8 cellular contexts compared by ENCODE assay signal in genomic region chr12:53379389-53380103, GRCh38. TPM values are rescaled to one million over a fixed set of nuclear protein-coding genes. Genes with fewer than 3 reads are reported as not detected.
DNase-seq lines count a peak whose midpoint lies in the region; ATAC-seq and TF ChIP-seq lines count a peak whose summit lies in the region.

No MANE protein-coding gene starts in this region.

- H3K9me3 ChIP-seq in colonic mucosa, result no peaks in the 10 kb centered on the region

- TF ChIP-seq CTCF in BJ (IDR thresholded peaks at IDR 0.05; ENCODE audit: insufficient read depth, low read depth, low read length) (no peak), colonic mucosa (IDR thresholded peaks at IDR 0.05) (no peak)

- H3K4me3 ChIP-seq in BJ (ENCODE audit: low read depth, low read length) (peak overlapping the region; percentile 59), colonic mucosa (peak overlapping the region; percentile 33)

- peaks cover 19% of the 10 kb centered on the region for H3K4me1 ChIP-seq in colonic mucosa

- ATAC-seq in HG03432 (IDR thresholded peaks at IDR 0.05; ENCODE audit: unreplicated experiment), result peak; percentile 71

- peak overlapping the region; percentile 62 to 86 for H3K9ac ChIP-seq in colonic mucosa (ENCODE audit: low read depth in 2 of 2, low read length in 2 of 2)

- H3K27me3 ChIP-seq in BJ (ENCODE audit: control insufficient read depth, insufficient read depth, low read length), result no peaks in the 10 kb centered on the region
- H3K27me3 ChIP-seq in colonic mucosa, result no peaks in the 10 kb centered on the region

- CTCF ChIA-PET in BJ (lab: Yijun Ruan, JAX), result interaction anchor here (0.6 to 1.6 kb wide), 6 partner anchors 27 to 129 kb away, joined by 3 to 7 read pairs (median 3); no protein-coding TSS in a partner anchor

- H3K36me3 ChIP-seq in BJ (ENCODE audit: control insufficient read depth, insufficient read depth, low read length) (peaks cover 9% of the 10 kb centered on the region), colonic mucosa (peaks cover 11% of the 10 kb centered on the region)

- intact Hi-C loops in colonic mucosa (cut with DNase I), result no loop called here

- peak; percentile 100 for DNase-seq in BJ (ENCODE audit: low read depth)
- DNase-seq in GM19238 (ENCODE audit: insufficient read length, low spot score), result peak; percentile 80
- DNase-seq in NCI-H460 (ENCODE audit: extremely low read depth, low read depth), result peak; percentile 100
- DNase-seq in activated CD4-positive, alpha-beta T cell treated with anti-CD3 and anti-CD28 coated beads for 1 hour, result peak; percentile 98
- DNase-seq in colonic mucosa, result peak; percentile 100
- peak; percentile 100 for DNase-seq in kidney tubule cell (ENCODE audit: low spot score)
- DNase-seq in stimulated activated CD4-positive, alpha-beta T cell treated with anti-CD3 and anti-CD28 coated beads, Interleukin-1b, Interleukin-23, amount 100 ng/mL, for 1 hour (ENCODE audit: low read depth in 2 of 2), result peak; percentile 61 to 99

- H3K27ac ChIP-seq in colonic mucosa, result peak overlapping the region; percentile 87

- POLR2A ChIA-PET in BJ (lab: Charles Lee), result interaction anchor here (0.5 to 1.1 kb wide), 2 partner anchors 34 to 165 kb away, joined by 3 to 8 read pairs; no protein-coding TSS in a partner anchor

RNA-seq across cellular contexts. Expression of gene SP1, which starts 0.4 kb away (rescaled TPM):
- polyA plus RNA-seq in BJ (2011; rRNA removed), result 44.4 and 58.2 TPM in 2 replicates
- 82.8 and 123 TPM in 2 replicates for polyA minus RNA-seq in BJ (2011; rRNA and poly(A)+ RNA removed)
- 49.4 and 51.7 TPM in 2 replicates for total RNA-seq in NCI-H460 (2014; rRNA removed; shearing (Covaris generic))
- 30.4 and 46.5 TPM in 2 replicates for polyA plus RNA-seq in NCI-H460 (2014; cell fraction: nucleus; rRNA removed)
- 10 to 100 TPM; 83.6 to 96.8 TPM for total RNA-seq in colonic mucosa

RNA-seq across cellular contexts. Expression of gene SP7, which starts 43.4 kb away (rescaled TPM):
- polyA plus RNA-seq in BJ (2011; rRNA removed), result not detected in 2 replicates
- polyA minus RNA-seq in BJ (2011; rRNA and poly(A)+ RNA removed), result not detected in 2 replicates
- total RNA-seq in NCI-H460 (2014; rRNA removed; shearing (Covaris generic)), result not detected in 2 replicates
- polyA plus RNA-seq in NCI-H460 (2014; cell fraction: nucleus; rRNA removed), result not detected in 2 replicates
- not detected for total RNA-seq in colonic mucosa

RNA-seq across cellular contexts. Expression of gene AMHR2, which starts 44.1 kb away (rescaled TPM):
- not detected in 2 replicates for polyA plus RNA-seq in BJ (2011; rRNA removed)
- not detected in 2 replicates for polyA minus RNA-seq in BJ (2011; rRNA and poly(A)+ RNA removed)
- 0.15 TPM in 1 of 2 replicates, not detected in the other for total RNA-seq in NCI-H460 (2014; rRNA removed; shearing (Covaris generic))
- 0.21 TPM in 1 of 2 replicates, not detected in the other for polyA plus RNA-seq in NCI-H460 (2014; cell fraction: nucleus; rRNA removed)
- under 1 TPM in 1 of 2 donors, not detected in 1; 0.17 TPM for total RNA-seq in colonic mucosa

RNA-seq across cellular contexts. Expression of gene AAAS, which starts 58.1 kb away (rescaled TPM):
- 53.3 and 84.3 TPM in 2 replicates for polyA plus RNA-seq in BJ (2011; rRNA removed)
- 41.1 and 75.1 TPM in 2 replicates for polyA minus RNA-seq in BJ (2011; rRNA and poly(A)+ RNA removed)
- total RNA-seq in NCI-H460 (2014; rRNA removed; shearing (Covaris generic)), result 92.3 and 98.9 TPM in 2 replicates
- 197 and 198 TPM in 2 replicates for polyA plus RNA-seq in NCI-H460 (2014; cell fraction: nucleus; rRNA removed)
- total RNA-seq in colonic mucosa, result 10 to 100 TPM; 36.4 to 61.4 TPM

Comparison
In these comparisons a context has a peak if more than half of its experiments do, and no peak if none do; other contexts are left out.
1. Peak in every context shown above with its lines: DNase-seq, ATAC-seq, H3K4me3 ChIP-seq and H3K27ac ChIP-seq.